ENCODE assay signal across 17 cellular contexts in the genomic region with DNA sequence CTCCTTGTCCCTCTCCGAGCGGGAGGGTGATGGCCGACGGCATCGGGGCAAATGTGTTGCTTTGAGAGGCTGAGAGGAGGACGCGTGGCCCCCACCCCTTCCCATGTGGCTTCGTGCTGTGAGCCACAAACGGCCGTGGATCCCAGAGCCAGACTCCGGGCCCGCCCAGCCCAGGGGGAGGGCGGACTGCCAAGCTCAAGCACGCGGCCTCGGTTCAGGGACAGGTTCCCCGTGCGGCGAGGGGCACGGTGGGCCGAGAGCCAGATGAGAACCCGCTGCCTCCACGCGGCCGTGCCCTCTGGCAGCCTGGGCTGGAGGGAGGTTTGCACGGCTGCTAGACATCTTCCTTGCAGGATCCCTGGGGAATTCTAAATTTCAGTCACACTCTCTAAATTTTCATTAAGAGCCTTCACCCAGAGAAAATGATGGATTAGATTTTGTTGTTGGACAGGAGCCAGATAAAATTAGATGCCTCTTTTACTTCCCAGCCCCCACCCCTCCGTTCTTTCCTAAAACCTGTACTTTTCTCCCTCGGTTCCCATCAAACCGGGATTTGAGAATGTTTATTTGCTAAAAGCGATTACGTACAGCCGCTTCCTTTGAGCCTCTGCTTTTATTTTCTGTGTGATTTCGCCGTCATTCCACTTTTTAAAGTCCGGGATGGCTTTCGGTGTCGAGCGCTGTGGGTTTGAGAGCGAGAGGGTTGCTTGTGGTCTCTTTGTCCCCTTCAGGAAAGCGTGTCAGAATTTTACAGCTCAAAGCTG. TPM values are rescaled to one million over a fixed set of nuclear protein-coding genes. Genes with fewer than 3 reads are reported as not detected.
DNase-seq lines count a peak whose midpoint lies in the region; ATAC-seq, FAIRE-seq and TF ChIP-seq lines count a peak whose summit lies in the region.
"Had no signal": no experiment of that assay in that cellular context is flagged by ENCODE, and none has a peak within 500 bp of the region (broad histone marks: within the 10 kb centered on the region; RNA-seq: fewer than 3 reads in every experiment).

No MANE protein-coding gene starts in this region.

- H3K4ac ChIP-seq in H9 (ENCODE audit: low read depth, low read length) (no peak overlapping the region), mesenchymal stem cell (ENCODE audit: low read depth in 1 of 2, low read length in 2 of 2) (no peak overlapping the region)

- H4K8ac ChIP-seq in H9 (replicated peaks; ENCODE audit: insufficient read length, low read depth, low read length) (no peak overlapping the region), mesenchymal stem cell (ENCODE audit: low read length) (no peak overlapping the region)

- H3K56ac ChIP-seq in H9 (ENCODE audit: insufficient read length, low read depth, low read length) = no peak overlapping the region

- H3K27ac ChIP-seq in ACC112 (ENCODE audit: low read depth, low read length) = no peak overlapping the region
- no peak overlapping the region for H3K27ac ChIP-seq in H9 (ENCODE audit: insufficient read length, low read depth, low read length)
- H3K27ac ChIP-seq in K562 (ENCODE audit: extremely low read depth, low read depth, low read length) = no peak overlapping the region
- no peak overlapping the region for H3K27ac ChIP-seq in mesenchymal stem cell (ENCODE audit: low read length, poor library complexity, severe bottlenecking)
- H3K27ac ChIP-seq in tibial nerve = no peak overlapping the region
- H3K27ac ChIP-seq: VCaP had no signal

- H2BK5ac ChIP-seq in H9 (ENCODE audit: insufficient read length, low read length) (no peak overlapping the region), mesenchymal stem cell (ENCODE audit: low read depth, low read length, poor library complexity, severe bottlenecking) (no peak overlapping the region)

- H3K4me2 ChIP-seq in H9 (ENCODE audit: insufficient read depth, insufficient read length, low read length) (no peak overlapping the region), K562 (ENCODE audit: insufficient read depth, low read length) (no peak overlapping the region), mesenchymal stem cell (ENCODE audit: low read length, poor library complexity, severe bottlenecking) (no peak overlapping the region)

- intact Hi-C loops in K562 (cut with micrococcal nuclease) = no loop called here

- H4K20me1 ChIP-seq in H9 (ENCODE audit: control insufficient read depth, insufficient read depth, insufficient read length) (no peaks in the 10 kb centered on the region), K562 (replicated peaks; ENCODE audit: control insufficient read depth, insufficient read depth, low read length) (no peaks in the 10 kb centered on the region)

- H4K5ac ChIP-seq in H9 (ENCODE audit: insufficient read length, low read depth, low read length) = no peak overlapping the region

- H3K27me3 Mint-ChIP-seq in H9 (ENCODE audit: low read depth) = peaks cover 15% of the 10 kb centered on the region
- H3K27me3 Mint-ChIP-seq: CD4-positive, CD25-positive, alpha-beta regulatory T cell had no signal

- H3K36me3 ChIP-seq in ACC112 (ENCODE audit: insufficient read depth, low read length) (no peaks in the 10 kb centered on the region), K562 (ENCODE audit: control insufficient read depth, insufficient read depth, low read length) (no peaks in the 10 kb centered on the region), mesenchymal stem cell (ENCODE audit: control insufficient read depth in 1 of 2, insufficient read depth in 2 of 2, low read depth in 1 of 2, low read length in 2 of 2) (peaks cover 0 to 4% of the 10 kb centered on the region in 2 experiments), tibial nerve (no peaks in the 10 kb centered on the region)

- H3K9ac ChIP-seq in H9 (ENCODE audit: extremely low read depth, insufficient read length, low read length) (no peak overlapping the region), K562 (ENCODE audit: insufficient read depth in 1 of 2, low read depth in 2 of 2, low read length in 2 of 2) (no peak overlapping the region), mesenchymal stem cell (ENCODE audit: low read length) (peak overlapping the region; percentile 36)

- no peak for TF ChIP-seq POLR2A in K562 (conservative IDR thresholded peaks at IDR 0.05)
- TF ChIP-seq POLR2A in tibial nerve (IDR thresholded peaks at IDR 0.05) = no peak

- no peak for TF ChIP-seq CTCF in H9 (conservative IDR thresholded peaks at IDR 0.05)
- TF ChIP-seq CTCF in K562 (IDR thresholded peaks at IDR 0.05 in 2 of 3, conservative IDR thresholded peaks at IDR 0.05 in 1 of 3; ENCODE audit: insufficient read depth in 2 of 3, low read depth in 1 of 3, low read length in 3 of 3) = no peak
- no peak for TF ChIP-seq CTCF in tibial nerve (IDR thresholded peaks at IDR 0.05)

- BruUV-seq in K562 (replicated peaks; lab: Mats Ljungman, UMichigan) = no TSS peak

- H2BK15ac ChIP-seq in H9 (ENCODE audit: low read depth, low read length) = no peak overlapping the region
- H2BK15ac ChIP-seq in mesenchymal stem cell (ENCODE audit: low read depth, poor library complexity, severe bottlenecking) = no peak overlapping the region

- peaks cover 14 to 20% of the 10 kb centered on the region in 2 experiments for H3K4me1 Mint-ChIP-seq in H9

- H3K23ac ChIP-seq in H9 (ENCODE audit: insufficient read length, low read depth, low read length) (no peak overlapping the region), mesenchymal stem cell (ENCODE audit: low read length in 2 of 2) (no peak overlapping the region)

- CTCF ChIA-PET in K562 (lab: Yijun Ruan, JAX; ENCODE audit: low intra/inter-chr PET ratio) = no interaction called here

- H3K27ac Mint-ChIP-seq in H9 = peak overlapping the region in 2 of 3 experiments; percentile 76 to 86; a peak in 1 of 7 replicates
- H3K27ac Mint-ChIP-seq: activated T-cell treated with anti-CD3 and anti-CD28 coated beads, Interleukin-2, amount 50 U/mL, for 72 hours; progenitor cell of endocrine pancreas had no signal

- H2BK12ac ChIP-seq in H9 (ENCODE audit: insufficient read length, low read depth, low read length) = no peak overlapping the region
- no peak overlapping the region for H2BK12ac ChIP-seq in mesenchymal stem cell (ENCODE audit: low read length in 2 of 2)

- peaks cover 24% of the 10 kb centered on the region; the same call in 1 of the 2 replicates for H3K27me3 ChIP-seq in ACC112 (ENCODE audit: insufficient read depth, low read length)
- no peaks in the 10 kb centered on the region for H3K27me3 ChIP-seq in H9 (ENCODE audit: insufficient read depth, low read length)
- peaks cover 71 to 97% of the 10 kb centered on the region in 2 experiments; a peak in 4 of 5 replicates for H3K27me3 ChIP-seq in K562 (ENCODE audit: control insufficient read depth in 2 of 2, insufficient read depth in 2 of 2, low read length in 2 of 2)
- H3K27me3 ChIP-seq in mesenchymal stem cell (ENCODE audit: control insufficient read depth in 1 of 2, insufficient read depth in 1 of 2, low read length in 2 of 2) = peaks cover 0 to 62% of the 10 kb centered on the region in 2 experiments
- peaks cover 0 to 39% of the 10 kb centered on the region in 2 donors for H3K27me3 ChIP-seq in tibial nerve

- POLR2A ChIA-PET in K562 (lab: Yijun Ruan, JAX) = interaction anchor here (0.6 to 0.8 kb wide), 2 partner anchors 21 to 218 kb away, joined by 3 read pairs; no protein-coding TSS in a partner anchor

- TF ChIP-seq RAD21 in K562 (CRISPR knock-in tag; conservative IDR thresholded peaks at IDR 0.05 in 1 of 2, IDR thresholded peaks at IDR 0.05 in 1 of 2) = no peak

- H3K79me1 ChIP-seq in H9 (ENCODE audit: insufficient read depth, low read depth, low read length, poor library complexity, severe bottlenecking) (no peaks in the 10 kb centered on the region), mesenchymal stem cell (replicated peaks; ENCODE audit: low read length, poor library complexity, severe bottlenecking) (no peaks in the 10 kb centered on the region)

- WGBS in H9 (ENCODE audit: extremely low coverage, insufficient read length, low lambda C conversion rate) = no CpG with 5 or more reads among the region's 40 CpGs
- WGBS in K562 (ENCODE audit: insufficient coverage, low coverage, missing lambda C conversion rate) = 7% methylated on average over 34 of the region's 40 CpGs
- WGBS in mesenchymal stem cell = 90% methylated on average over 39 of the region's 40 CpGs
- 39 to 47% methylated on average over 27 to 37 of the region's 40 CpGs for WGBS in tibial nerve, 2 donors

- in situ Hi-C loops in K562 (cut with MboI) = no loop called here

- FAIRE-seq in K562 (lab: Jason Lieb, UNC) = no peak
- FAIRE-seq in GM19239 (lab: Jason Lieb, UNC) = no peak
- FAIRE-seq: RCC 7860 had no signal

- no peaks in the 10 kb centered on the region for H3K79me2 ChIP-seq in ACC112 (ENCODE audit: control insufficient read depth, insufficient read depth, low read length, unreplicated experiment)
- no peaks in the 10 kb centered on the region for H3K79me2 ChIP-seq in H9 (ENCODE audit: insufficient read depth, low read length)
- no peaks in the 10 kb centered on the region for H3K79me2 ChIP-seq in K562 (ENCODE audit: control insufficient read depth, insufficient read depth, low read length)

- no peak overlapping the region for H3T11ph ChIP-seq in H9 (ENCODE audit: low read length)

- H3K36me3 Mint-ChIP-seq in H9 (ENCODE audit: insufficient read depth in 1 of 3, low read depth in 3 of 3) = no peaks in the 10 kb centered on the region
- H3K36me3 Mint-ChIP-seq: CD4-positive, CD25-positive, alpha-beta regulatory T cell had no signal

- H3K9me1 ChIP-seq in K562 (ENCODE audit: control insufficient read depth, insufficient read depth, low read length) = no peaks in the 10 kb centered on the region

- TF ChIP-seq EP300 in K562 (IDR thresholded peaks at IDR 0.05; ENCODE audit: low read length) (no peak), tibial nerve (IDR thresholded peaks at IDR 0.05) (no peak)

- H4K91ac ChIP-seq in H9 (ENCODE audit: insufficient read length, low read depth, low read length) (no peak overlapping the region), mesenchymal stem cell (ENCODE audit: low read length) (no peak overlapping the region)

- H3K4me3 ChIP-seq in ACC112 (ENCODE audit: low read depth, low read length) (peak overlapping the region; percentile 37; the same call in 1 of the 2 replicates), K562 (no peak overlapping the region), mesenchymal stem cell (ENCODE audit: insufficient read depth in 1 of 2, low read depth in 1 of 2, low read length in 2 of 2) (peak overlapping the region in 1 of 2 experiments; percentile 53), tibial nerve (peak overlapping the region in 2 of 4 donors; percentile 6 to 8)

- H3K14ac ChIP-seq in H9 (ENCODE audit: insufficient read depth, low read length) (peak overlapping the region; percentile 34; the same call in 1 of the 2 replicates), mesenchymal stem cell (ENCODE audit: low read length in 2 of 2) (no peak overlapping the region)

- no peak overlapping the region for H2BK20ac ChIP-seq in H9 (ENCODE audit: low read depth, low read length, poor library complexity, severe bottlenecking)

- H2AK5ac ChIP-seq in H9 (ENCODE audit: insufficient read length, low read length) (no peak overlapping the region), mesenchymal stem cell (ENCODE audit: low read length, severe bottlenecking) (no peak overlapping the region)

- no peak overlapping the region for H3K4me3 Mint-ChIP-seq in H9
- H3K4me3 Mint-ChIP-seq: CD4-positive, CD25-positive, alpha-beta regulatory T cell had no signal

- H2AFZ ChIP-seq in ACC112 (ENCODE audit: low read length, unreplicated experiment) (no peak overlapping the region), H9 (ENCODE audit: low read length) (no peak overlapping the region), K562 (ENCODE audit: low read depth, low read length) (no peak overlapping the region), mesenchymal stem cell (ENCODE audit: low read depth, low read length) (no peak overlapping the region)

- DNase-seq in H9 (no peak), K562 (ENCODE audit: extremely low read depth in 1 of 4, low spot score in 3 of 4) (no peak), mesenchymal stem cell (no peak), cerebellar nuclear complex (lab: John Stamatoyannopoulos, UW) (no peak), GM19239 (ENCODE audit: insufficient read length, low spot score) (no peak), 8988T (no peak), tibial nerve (ENCODE audit: low spot score in 2 of 2) (no peak)
- DNase-seq: activated T-cell treated with anti-CD3 and anti-CD28 coated beads, Interleukin-2, amount 50 U/mL, for 72 hours; CD4-positive, CD25-positive, alpha-beta regulatory T cell; central memory CD4-positive, alpha-beta T cell; NCI-H2029 treated with DMSO at 0.1 percent for 48 hours had no signal

- no peaks in the 10 kb centered on the region for H3K23me2 ChIP-seq in H9 (ENCODE audit: insufficient read length, low read depth, low read length, poor library complexity, severe bottlenecking)

- no peak overlapping the region for H2BK120ac ChIP-seq in H9 (ENCODE audit: low read depth, low read length, poor library complexity, severe bottlenecking)
- no peak overlapping the region for H2BK120ac ChIP-seq in mesenchymal stem cell (ENCODE audit: low read depth, low read length)

- H3K4me1 ChIP-seq in ACC112 (ENCODE audit: control insufficient read depth, insufficient read depth, low read length, unreplicated experiment) (no peaks in the 10 kb centered on the region), H9 (ENCODE audit: insufficient read depth, low read length) (no peaks in the 10 kb centered on the region), K562 (replicated peaks in 1 of 2; ENCODE audit: control insufficient read depth in 2 of 2, insufficient read depth in 2 of 2, low read length in 2 of 2) (peaks cover 0 to 34% of the 10 kb centered on the region in 2 experiments; a peak in 2 of 5 replicates), mesenchymal stem cell (ENCODE audit: control insufficient read depth, insufficient read depth, low read depth, low read length) (peaks cover 10% of the 10 kb centered on the region), tibial nerve (peaks cover 0 to 11% (median 0%) of the 10 kb centered on the region in 4 donors)

- no peak for ATAC-seq in K562
- ATAC-seq: activated T-cell treated with anti-CD3 and anti-CD28 coated beads, Interleukin-2, amount 50 U/mL, for 72 hours; left lobe of liver had no signal

- H3K18ac ChIP-seq in H9 (ENCODE audit: insufficient read length, low read depth, low read length) (peak overlapping the region; percentile 46), mesenchymal stem cell (ENCODE audit: low read depth in 1 of 2, low read length in 2 of 2) (no peak overlapping the region)

- H3K9me3 ChIP-seq in H9 (ENCODE audit: control insufficient read depth, low read depth, low read length) (no peaks in the 10 kb centered on the region), K562 (replicated peaks; ENCODE audit: control insufficient read depth, insufficient read depth, low read depth, low read length) (no peaks in the 10 kb centered on the region), mesenchymal stem cell (ENCODE audit: control insufficient read depth, low read length) (no peaks in the 10 kb centered on the region), tibial nerve (no peaks in the 10 kb centered on the region)

- H3K9me3 Mint-ChIP-seq in H9 = peaks cover 0 to 4% of the 10 kb centered on the region in 2 experiments; a peak in 1 of 5 replicates
- H3K9me3 Mint-ChIP-seq: activated T-cell treated with anti-CD3 and anti-CD28 coated beads, Interleukin-2, amount 50 U/mL, for 72 hours; CD4-positive, CD25-positive, alpha-beta regulatory T cell had no signal

RNA-seq across cellular contexts. Expression of a gene that starts 24.9 kb away (rescaled TPM):
- total RNA-seq in H9 (2021) (not detected in 2 replicates), K562 (2014; rRNA removed) (not detected in 2 replicates), K562 (2014; rRNA removed; fragmentation: Illumina TruSeq; extraction: Trizol) (not detected in 2 replicates), K562 (2015; rRNA removed; fragmentation: Illumina TruSeq; extraction: Trizol) (not detected in 2 replicates), K562 (2021) (not detected in 2 replicates), tibial nerve (not detected)
- total RNA-seq in K562 (2011; cell fraction: chromatin; rRNA removed; ENCODE audit: low replicate concordance) = not detected in 2 replicates
- not detected in 2 replicates for total RNA-seq in K562 (2011; cell fraction: nucleolus; rRNA removed)
- total RNA-seq in K562 (2011; cell fraction: nucleoplasm; rRNA removed) = not detected in 2 replicates
- polyA plus RNA-seq in K562 (2011; rRNA removed) (not detected in 2 replicates), K562 (2014; fragmentation: Illumina TruSeq; extraction: Trizol) (not detected in 2 replicates), K562 (2014; fragmentation: Nextera tagmentation; extraction: Ambion mirVana) (not detected), K562 (2014; rRNA removed) (not detected in 2 replicates)
- polyA plus RNA-seq in K562 (2011; cell fraction: cytosol; rRNA removed) = not detected in 2 replicates
- not detected in 2 replicates for polyA plus RNA-seq in K562 (2011; cell fraction: nucleus; rRNA removed)
- polyA plus RNA-seq in K562 (2012) = 1.00 and 1.4 TPM in 2 replicates
- not detected in 2 replicates for polyA minus RNA-seq in K562 (2011; rRNA and poly(A)+ RNA removed)
- polyA minus RNA-seq in K562 (2011; cell fraction: cytosol; rRNA and poly(A)+ RNA removed) = not detected in 2 replicates
- not detected in 2 replicates for polyA minus RNA-seq in K562 (2011; cell fraction: nucleus; rRNA and poly(A)+ RNA removed)
- not detected for polyA plus RNA-seq in mesenchymal stem cell (2013, experiment 1 of 2)
- polyA plus RNA-seq in mesenchymal stem cell (2013, experiment 2 of 2) = not detected
- total RNA-seq: activated T-cell treated with anti-CD3 and anti-CD28 coated beads, Interleukin-2, amount 50 U/mL, for 72 hours; CD4-positive, CD25-positive, alpha-beta regulatory T cell; H4; left lobe of liver; progenitor cell of endocrine pancreas had no signal
- polyA plus RNA-seq: CD4-positive, CD25-positive, alpha-beta regulatory T cell had no signal

RNA-seq across cellular contexts. Expression of a gene that starts 37.1 kb away (rescaled TPM):
- 120 and 127 TPM in 2 replicates for total RNA-seq in H9 (2021)
- 53.1 and 261 TPM in 2 replicates for total RNA-seq in K562 (2011; cell fraction: chromatin; rRNA removed; ENCODE audit: low replicate concordance)
- 207 and 214 TPM in 2 replicates for total RNA-seq in K562 (2011; cell fraction: nucleolus; rRNA removed)
- total RNA-seq in K562 (2011; cell fraction: nucleoplasm; rRNA removed) = 88.6 and 90.7 TPM in 2 replicates
- 57.2 and 70.7 TPM in 2 replicates for total RNA-seq in K562 (2014; rRNA removed)
- 2.7 and 4.4 TPM in 2 replicates for total RNA-seq in K562 (2014; rRNA removed; fragmentation: Illumina TruSeq; extraction: Trizol)
- total RNA-seq in K562 (2015; rRNA removed; fragmentation: Illumina TruSeq; extraction: Trizol) = 21.1 and 22.1 TPM in 2 replicates
- total RNA-seq in K562 (2021) = 121 and 123 TPM in 2 replicates
- 17.0 and 32.6 TPM in 2 replicates for polyA plus RNA-seq in K562 (2011; rRNA removed)
- 23.3 and 65.2 TPM in 2 replicates for polyA plus RNA-seq in K562 (2011; cell fraction: cytosol; rRNA removed)
- 379 and 556 TPM in 2 replicates for polyA plus RNA-seq in K562 (2011; cell fraction: nucleus; rRNA removed)
- 65.7 and 81.8 TPM in 2 replicates for polyA plus RNA-seq in K562 (2012)
- polyA plus RNA-seq in K562 (2014; fragmentation: Illumina TruSeq; extraction: Trizol) = 5.1 and 23.0 TPM in 2 replicates
- 1 to 10 TPM; 2.5 to 2.7 TPM for polyA plus RNA-seq in K562 (2014; fragmentation: Nextera tagmentation; extraction: Ambion mirVana)
- 91.5 and 93.4 TPM in 2 replicates for polyA plus RNA-seq in K562 (2014; rRNA removed)
- polyA minus RNA-seq in K562 (2011; rRNA and poly(A)+ RNA removed) = 2.7 and 4.0 TPM in 2 replicates
- polyA minus RNA-seq in K562 (2011; cell fraction: cytosol; rRNA and poly(A)+ RNA removed) = 8.6 and 13.5 TPM in 2 replicates
- polyA minus RNA-seq in K562 (2011; cell fraction: nucleus; rRNA and poly(A)+ RNA removed) = 59.3 and 59.4 TPM in 2 replicates
- 6.2 TPM for polyA plus RNA-seq in mesenchymal stem cell (2013, experiment 1 of 2)
- polyA plus RNA-seq in mesenchymal stem cell (2013, experiment 2 of 2) = 6.0 TPM
- total RNA-seq in tibial nerve = 10 to 100 TPM in 3 of 4 donors, 1 to 10 TPM in 1; 6.1 to 57.5 (median 17.7) TPM

RNA-seq across cellular contexts. Expression of a gene that starts 37.3 kb away (rescaled TPM):
- total RNA-seq in H9 (2021) = 48.6 and 52.2 TPM in 2 replicates
- 10.9 and 59.9 TPM in 2 replicates for total RNA-seq in K562 (2011; cell fraction: chromatin; rRNA removed; ENCODE audit: low replicate concordance)
- 59.0 and 69.6 TPM in 2 replicates for total RNA-seq in K562 (2011; cell fraction: nucleolus; rRNA removed)
- 21.1 and 25.7 TPM in 2 replicates for total RNA-seq in K562 (2011; cell fraction: nucleoplasm; rRNA removed)
- total RNA-seq in K562 (2014; rRNA removed) = 50.7 and 67.3 TPM in 2 replicates
- 1.7 and 3.3 TPM in 2 replicates for total RNA-seq in K562 (2014; rRNA removed; fragmentation: Illumina TruSeq; extraction: Trizol)
- total RNA-seq in K562 (2015; rRNA removed; fragmentation: Illumina TruSeq; extraction: Trizol) = 22.7 and 27.2 TPM in 2 replicates
- total RNA-seq in K562 (2021) = 55.2 and 55.9 TPM in 2 replicates
- 12.0 and 17.7 TPM in 2 replicates for polyA plus RNA-seq in K562 (2011; rRNA removed)
- polyA plus RNA-seq in K562 (2011; cell fraction: cytosol; rRNA removed) = 26.1 and 86.4 TPM in 2 replicates
- 56.1 and 93.4 TPM in 2 replicates for polyA plus RNA-seq in K562 (2011; cell fraction: nucleus; rRNA removed)
- 24.6 and 30.5 TPM in 2 replicates for polyA plus RNA-seq in K562 (2012)
- 7.0 and 30.1 TPM in 2 replicates for polyA plus RNA-seq in K562 (2014; fragmentation: Illumina TruSeq; extraction: Trizol)
- polyA plus RNA-seq in K562 (2014; fragmentation: Nextera tagmentation; extraction: Ambion mirVana) = under 1 TPM; 0.45 to 0.98 TPM
- polyA plus RNA-seq in K562 (2014; rRNA removed) = 56.6 and 66.9 TPM in 2 replicates
- 3.8 and 4.8 TPM in 2 replicates for polyA minus RNA-seq in K562 (2011; rRNA and poly(A)+ RNA removed)
- polyA minus RNA-seq in K562 (2011; cell fraction: cytosol; rRNA and poly(A)+ RNA removed) = 18.6 and 19.8 TPM in 2 replicates
- 30.8 and 34.1 TPM in 2 replicates for polyA minus RNA-seq in K562 (2011; cell fraction: nucleus; rRNA and poly(A)+ RNA removed)
- 20.2 TPM for polyA plus RNA-seq in mesenchymal stem cell (2013, experiment 1 of 2)
- polyA plus RNA-seq in mesenchymal stem cell (2013, experiment 2 of 2) = 20.1 TPM
- 10 to 100 TPM in 3 of 4 donors, 1 to 10 TPM in 1; 8.5 to 18.3 (median 12.5) TPM for total RNA-seq in tibial nerve
